ENCODE assay signal across 1 cellular context in genomic region chr2:10012963-10013461, GRCh38.
TF ChIP-seq lines count a peak whose summit lies in the region.

No MANE protein-coding gene starts in this region.

TF ChIP-seq in GM23338, 12 proteins besides CTCF, POLR2A, EP300 and RAD21 (continued from another document):
- TF ChIP-seq, protein P1, sequence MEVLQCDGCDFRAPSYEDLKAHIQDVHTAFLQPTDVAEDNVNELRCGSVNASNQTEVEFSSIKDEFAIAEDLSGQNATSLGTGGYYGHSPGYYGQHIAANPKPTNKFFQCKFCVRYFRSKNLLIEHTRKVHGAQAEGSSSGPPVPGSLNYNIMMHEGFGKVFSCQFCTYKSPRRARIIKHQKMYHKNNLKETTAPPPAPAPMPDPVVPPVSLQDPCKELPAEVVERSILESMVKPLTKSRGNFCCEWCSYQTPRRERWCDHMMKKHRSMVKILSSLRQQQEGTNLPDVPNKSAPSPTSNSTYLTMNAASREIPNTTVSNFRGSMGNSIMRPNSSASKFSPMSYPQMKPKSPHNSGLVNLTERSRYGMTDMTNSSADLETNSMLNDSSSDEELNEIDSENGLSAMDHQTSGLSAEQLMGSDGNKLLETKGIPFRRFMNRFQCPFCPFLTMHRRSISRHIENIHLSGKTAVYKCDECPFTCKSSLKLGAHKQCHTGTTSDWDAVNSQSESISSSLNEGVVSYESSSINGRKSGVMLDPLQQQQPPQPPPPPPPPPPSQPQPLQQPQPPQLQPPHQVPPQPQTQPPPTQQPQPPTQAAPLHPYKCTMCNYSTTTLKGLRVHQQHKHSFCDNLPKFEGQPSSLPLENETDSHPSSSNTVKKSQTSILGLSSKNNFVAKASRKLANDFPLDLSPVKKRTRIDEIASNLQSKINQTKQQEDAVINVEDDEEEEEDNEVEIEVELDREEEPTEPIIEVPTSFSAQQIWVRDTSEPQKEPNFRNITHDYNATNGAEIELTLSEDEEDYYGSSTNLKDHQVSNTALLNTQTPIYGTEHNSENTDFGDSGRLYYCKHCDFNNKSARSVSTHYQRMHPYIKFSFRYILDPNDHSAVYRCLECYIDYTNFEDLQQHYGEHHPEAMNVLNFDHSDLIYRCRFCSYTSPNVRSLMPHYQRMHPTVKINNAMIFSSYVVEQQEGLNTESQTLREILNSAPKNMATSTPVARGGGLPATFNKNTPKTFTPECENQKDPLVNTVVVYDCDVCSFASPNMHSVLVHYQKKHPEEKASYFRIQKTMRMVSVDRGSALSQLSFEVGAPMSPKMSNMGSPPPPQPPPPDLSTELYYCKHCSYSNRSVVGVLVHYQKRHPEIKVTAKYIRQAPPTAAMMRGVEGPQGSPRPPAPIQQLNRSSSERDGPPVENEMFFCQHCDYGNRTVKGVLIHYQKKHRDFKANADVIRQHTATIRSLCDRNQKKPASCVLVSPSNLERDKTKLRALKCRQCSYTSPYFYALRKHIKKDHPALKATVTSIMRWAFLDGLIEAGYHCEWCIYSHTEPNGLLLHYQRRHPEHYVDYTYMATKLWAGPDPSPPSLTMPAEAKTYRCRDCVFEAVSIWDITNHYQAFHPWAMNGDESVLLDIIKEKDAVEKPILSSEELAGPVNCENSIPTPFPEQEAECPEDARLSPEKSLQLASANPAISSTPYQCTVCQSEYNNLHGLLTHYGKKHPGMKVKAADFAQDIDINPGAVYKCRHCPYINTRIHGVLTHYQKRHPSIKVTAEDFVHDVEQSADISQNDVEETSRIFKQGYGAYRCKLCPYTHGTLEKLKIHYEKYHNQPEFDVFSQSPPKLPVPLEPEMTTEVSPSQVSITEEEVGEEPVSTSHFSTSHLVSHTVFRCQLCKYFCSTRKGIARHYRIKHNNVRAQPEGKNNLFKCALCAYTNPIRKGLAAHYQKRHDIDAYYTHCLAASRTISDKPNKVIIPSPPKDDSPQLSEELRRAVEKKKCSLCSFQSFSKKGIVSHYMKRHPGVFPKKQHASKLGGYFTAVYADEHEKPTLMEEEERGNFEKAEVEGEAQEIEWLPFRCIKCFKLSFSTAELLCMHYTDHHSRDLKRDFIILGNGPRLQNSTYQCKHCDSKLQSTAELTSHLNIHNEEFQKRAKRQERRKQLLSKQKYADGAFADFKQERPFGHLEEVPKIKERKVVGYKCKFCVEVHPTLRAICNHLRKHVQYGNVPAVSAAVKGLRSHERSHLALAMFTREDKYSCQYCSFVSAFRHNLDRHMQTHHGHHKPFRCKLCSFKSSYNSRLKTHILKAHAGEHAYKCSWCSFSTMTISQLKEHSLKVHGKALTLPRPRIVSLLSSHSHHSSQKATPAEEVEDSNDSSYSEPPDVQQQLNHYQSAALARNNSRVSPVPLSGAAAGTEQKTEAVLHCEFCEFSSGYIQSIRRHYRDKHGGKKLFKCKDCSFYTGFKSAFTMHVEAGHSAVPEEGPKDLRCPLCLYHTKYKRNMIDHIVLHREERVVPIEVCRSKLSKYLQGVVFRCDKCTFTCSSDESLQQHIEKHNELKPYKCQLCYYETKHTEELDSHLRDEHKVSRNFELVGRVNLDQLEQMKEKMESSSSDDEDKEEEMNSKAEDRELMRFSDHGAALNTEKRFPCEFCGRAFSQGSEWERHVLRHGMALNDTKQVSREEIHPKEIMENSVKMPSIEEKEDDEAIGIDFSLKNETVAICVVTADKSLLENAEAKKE (CRISPR knock-in tag; IDR thresholded peaks at IDR 0.05), result no peak
- TF ChIP-seq REST (IDR thresholded peaks at IDR 0.05; ENCODE audit: unreplicated experiment), result no peak
